In genomic region chr6:34068462-34069044, GRCh38 we compare ENCODE assay signal across 14 cellular contexts.
DNase-seq lines count a peak whose midpoint lies in the region; ATAC-seq and TF ChIP-seq lines count a peak whose summit lies in the region.
"Had no signal": no experiment of that assay in that cellular context is flagged by ENCODE, and none has a peak within 500 bp of the region (broad histone marks: within the 10 kb centered on the region; RNA-seq: fewer than 3 reads in every experiment).

No MANE protein-coding gene starts in this region.

- no peak overlapping the region for H3K4me3 Mint-ChIP-seq in H9

- no peak overlapping the region for H3K4me3 ChIP-seq in mesendoderm (ENCODE audit: low read length)

- H2BK120ac ChIP-seq in H9 (ENCODE audit: low read depth, low read length, poor library complexity, severe bottlenecking) (no peak overlapping the region), mesendoderm (ENCODE audit: low read depth, low read length) (no peak overlapping the region)

- H2AK5ac ChIP-seq in H9 (ENCODE audit: insufficient read length, low read length) = no peak overlapping the region
- no peak overlapping the region for H2AK5ac ChIP-seq in mesendoderm (ENCODE audit: low read length)

- no peaks in the 10 kb centered on the region for H3K23me2 ChIP-seq in H9 (ENCODE audit: insufficient read length, low read depth, low read length, poor library complexity, severe bottlenecking)

- no peak overlapping the region for H4K91ac ChIP-seq in H9 (ENCODE audit: insufficient read length, low read depth, low read length)

- H3K9ac ChIP-seq in H9 (ENCODE audit: extremely low read depth, insufficient read length, low read length) (no peak overlapping the region), mesendoderm (ENCODE audit: low read length) (no peak overlapping the region)
- H3K9ac ChIP-seq: KMS-11 had no signal

- no peak overlapping the region for H3K27ac ChIP-seq in H9 (ENCODE audit: insufficient read length, low read depth, low read length)
- no peak overlapping the region for H3K27ac ChIP-seq in mesendoderm (ENCODE audit: low read depth, low read length)
- H3K27ac ChIP-seq: KMS-11 had no signal

- H3K27ac Mint-ChIP-seq in H9 = no peak overlapping the region

- H3K4ac ChIP-seq in H9 (ENCODE audit: low read depth, low read length) = no peak overlapping the region
- no peak overlapping the region for H3K4ac ChIP-seq in mesendoderm (ENCODE audit: low read depth, low read length)

- H3K36me3 Mint-ChIP-seq in H9 (ENCODE audit: insufficient read depth in 1 of 3, low read depth in 3 of 3) = no peaks in the 10 kb centered on the region

- no peaks in the 10 kb centered on the region for H3K79me1 ChIP-seq in H9 (ENCODE audit: insufficient read depth, low read depth, low read length, poor library complexity, severe bottlenecking)
- H3K79me1 ChIP-seq in mesendoderm (ENCODE audit: low read length) = peaks cover 3% of the 10 kb centered on the region

- no peak overlapping the region for H4K8ac ChIP-seq in H9 (replicated peaks; ENCODE audit: insufficient read length, low read depth, low read length)
- no peak overlapping the region for H4K8ac ChIP-seq in mesendoderm (ENCODE audit: low read depth, low read length)

- no peaks in the 10 kb centered on the region for H3K36me3 ChIP-seq in mesendoderm (ENCODE audit: control insufficient read depth, insufficient read depth, low read length)

- peaks cover 3% of the 10 kb centered on the region; the same call in 1 of the 2 replicates for H3K27me3 Mint-ChIP-seq in H9 (ENCODE audit: low read depth)

- H2BK20ac ChIP-seq in H9 (ENCODE audit: low read depth, low read length, poor library complexity, severe bottlenecking) = no peak overlapping the region

- no peaks in the 10 kb centered on the region for H3K9me3 Mint-ChIP-seq in H9

- no peak overlapping the region for H3K23ac ChIP-seq in H9 (ENCODE audit: insufficient read length, low read depth, low read length)
- H3K23ac ChIP-seq in mesendoderm (ENCODE audit: low read length) = no peak overlapping the region

- peak; percentile 36 for TF ChIP-seq CTCF in H9 (conservative IDR thresholded peaks at IDR 0.05)
- TF ChIP-seq CTCF in GM20000 (IDR thresholded peaks at IDR 0.05; ENCODE audit: extremely low read depth, missing control alignments) = no peak

- H2BK5ac ChIP-seq in H9 (ENCODE audit: insufficient read length, low read length) (no peak overlapping the region), mesendoderm (ENCODE audit: low read length) (no peak overlapping the region)

- no peaks in the 10 kb centered on the region for H3K4me1 ChIP-seq in H9 (ENCODE audit: insufficient read depth, low read length)
- H3K4me1 ChIP-seq in mesendoderm (ENCODE audit: control insufficient read depth, low read depth, low read length) = no peaks in the 10 kb centered on the region

- no peaks in the 10 kb centered on the region for H3K9me3 ChIP-seq in H9 (ENCODE audit: control insufficient read depth, low read depth, low read length)

- ATAC-seq in GM19351 (IDR thresholded peaks at IDR 0.05; ENCODE audit: unreplicated experiment) = no peak

- no peak overlapping the region for H3T11ph ChIP-seq in H9 (ENCODE audit: low read length)

- H3K79me2 ChIP-seq in H9 (ENCODE audit: insufficient read depth, low read length) (no peaks in the 10 kb centered on the region), mesendoderm (ENCODE audit: control insufficient read depth, insufficient read depth, low read length) (peaks cover 4% of the 10 kb centered on the region)

- no peak overlapping the region for H2AFZ ChIP-seq in H9 (ENCODE audit: low read length)

- H2BK12ac ChIP-seq in H9 (ENCODE audit: insufficient read length, low read depth, low read length) = no peak overlapping the region

- no peaks in the 10 kb centered on the region for H4K20me1 ChIP-seq in H9 (ENCODE audit: control insufficient read depth, insufficient read depth, insufficient read length)

- H4K5ac ChIP-seq in H9 (ENCODE audit: insufficient read length, low read depth, low read length) = no peak overlapping the region
- H4K5ac ChIP-seq in mesendoderm (ENCODE audit: low read length) = no peak overlapping the region

- peaks cover 2 to 7% of the 10 kb centered on the region in 2 experiments; a peak in 2 of 4 replicates for H3K4me1 Mint-ChIP-seq in H9

- DNase-seq in NCI-H1417 (lab: John Stamatoyannopoulos, UW) (peak in 2 of 3 experiments; percentile 23 to 33), NCI-H1417 treated with DMSO at 0.1 percent for 48 hours (lab: John Stamatoyannopoulos, UW) (no peak), H9 (no peak), NCI-H69 (lab: John Stamatoyannopoulos, UW) (peak; percentile 23), mesendoderm (peak; percentile 37), AG08396 (ENCODE audit: low spot score) (no peak), GM20000 (ENCODE audit: low spot score) (no peak)
- DNase-seq: C1 segment of cervical spinal cord; NCI-H1048; NCI-H226; NK-92 treated with Interleukin-12 subunit alpha and Interleukin-12 subunit beta, amount 100 ng/mL, for 24 hours; SIG-M5 had no signal

- H3K4me2 ChIP-seq in H9 (ENCODE audit: insufficient read depth, insufficient read length, low read length) = no peak overlapping the region
- no peak overlapping the region for H3K4me2 ChIP-seq in mesendoderm (ENCODE audit: low read length)
- H3K4me2 ChIP-seq: KMS-11 had no signal

- H3K14ac ChIP-seq in H9 (ENCODE audit: insufficient read depth, low read length) = no peak overlapping the region

- WGBS in H9 (ENCODE audit: extremely low coverage, insufficient read length, low lambda C conversion rate) = no CpG with 5 or more reads among the region's 8 CpGs
- no CpG with 5 or more reads among the region's 8 CpGs for WGBS in mesendoderm (ENCODE audit: extremely low coverage, insufficient coverage, low lambda C conversion rate)

- H2BK15ac ChIP-seq in H9 (ENCODE audit: low read depth, low read length) (no peak overlapping the region), mesendoderm (replicated peaks; ENCODE audit: low read depth) (no peak overlapping the region)

- no peak overlapping the region for H3K56ac ChIP-seq in H9 (ENCODE audit: insufficient read length, low read depth, low read length)
- H3K56ac ChIP-seq in mesendoderm (ENCODE audit: low read length) = no peak overlapping the region

- H3K18ac ChIP-seq in H9 (ENCODE audit: insufficient read length, low read depth, low read length) (no peak overlapping the region), mesendoderm (ENCODE audit: low read length) (no peak overlapping the region)

- no peaks in the 10 kb centered on the region for H3K27me3 ChIP-seq in H9 (ENCODE audit: insufficient read depth, low read length)
- no peaks in the 10 kb centered on the region for H3K27me3 ChIP-seq in mesendoderm (ENCODE audit: insufficient read depth, low read length, poor library complexity)

Comparison
In these comparisons a context has a peak if more than half of its experiments do, and no peak if none do; other contexts are left out.
1. DNase-seq: peak in NCI-H1417 (2 of 3), NCI-H69 (single experiment) and mesendoderm (single experiment); none in NCI-H1417 treated with DMSO at 0.1 percent for 48 hours (single experiment), H9 (single experiment), AG08396 (single experiment) and GM20000 (single experiment).